Comparison of ENCODE assay signal across 2 cellular contexts in genomic region chr3:152109038-152109437, GRCh38.
TF ChIP-seq lines count a peak whose summit lies in the region.

No MANE protein-coding gene starts in this region.

TF ChIP-seq in GM23338, 12 proteins besides CTCF, POLR2A, EP300 and RAD21 (continued from another document):
- TF ChIP-seq ZNF462 (CRISPR knock-in tag; IDR thresholded peaks at IDR 0.05) (no peak), NANOG (IDR thresholded peaks at IDR 0.05; ENCODE audit: borderline replicate concordance) (no peak), STAT1 (IDR thresholded peaks at IDR 0.05; ENCODE audit: unreplicated experiment) (no peak), EZH2 (IDR thresholded peaks at IDR 0.05; ENCODE audit: low read depth, unreplicated experiment) (no peak), EZH2phosphoT487 (IDR thresholded peaks at IDR 0.05; ENCODE audit: unreplicated experiment) (no peak), ZNF331 (CRISPR knock-in tag; IDR thresholded peaks at IDR 0.05; ENCODE audit: low read depth) (no peak), REST (IDR thresholded peaks at IDR 0.05; ENCODE audit: unreplicated experiment) (no peak), JUNB (IDR thresholded peaks at IDR 0.05; ENCODE audit: unreplicated experiment) (no peak), ETS1 (IDR thresholded peaks at IDR 0.05) (no peak)

TF ChIP-seq in WTC11, 78 proteins besides CTCF, POLR2A, EP300 and RAD21 (continued from another document):
- TF ChIP-seq ZNF512 (CRISPR knock-in tag; IDR thresholded peaks at IDR 0.05; ENCODE audit: borderline replicate concordance) (no peak), ATF2 (CRISPR knock-in tag; IDR thresholded peaks at IDR 0.05; ENCODE audit: borderline replicate concordance, low read depth) (no peak)
